Comparison of ENCODE assay signal across 8 cellular contexts in genomic region chr1:36157973-36158826, GRCh38. TPM values are rescaled to one million over a fixed set of nuclear protein-coding genes. Genes with fewer than 3 reads are reported as not detected.
DNase-seq lines count a peak whose midpoint lies in the region; ATAC-seq and TF ChIP-seq lines count a peak whose summit lies in the region.

No MANE protein-coding gene starts in this region.

- H3K36me3 Mint-ChIP-seq in T-helper 1 cell treated with Interleukin-12 subunit alpha and Interleukin-12 subunit beta and Interleukin-4 antibody, amounts not matched to agents 30 μg/mL and 1 μg/mL, for 36 hours (ENCODE audit: low read depth) = peaks cover 30% of the 10 kb centered on the region
- H3K36me3 Mint-ChIP-seq in activated naive CD8-positive, alpha-beta T cell treated with anti-CD3 and anti-CD28 coated beads for 36 hours = peaks cover 39% of the 10 kb centered on the region

- no peak for TF ChIP-seq CTCF in kidney epithelial cell (IDR thresholded peaks at IDR 0.05; ENCODE audit: insufficient read depth, low read length, poor library complexity, severe bottlenecking)
- TF ChIP-seq CTCF in testis (IDR thresholded peaks at IDR 0.05) = no peak

- 67 to 74% methylated on average over 8 to 9 of the region's 9 CpGs for WGBS in testis, 2 donors

- H3K36me3 ChIP-seq in kidney epithelial cell (ENCODE audit: control insufficient read depth, insufficient read depth, low read length) (peaks cover 2% of the 10 kb centered on the region), testis (ENCODE audit: low read depth, missing control alignments) (no peaks in the 10 kb centered on the region)

- H3K4me3 ChIP-seq in kidney epithelial cell (ENCODE audit: low read depth, low read length) (peak overlapping the region; percentile 84), testis (peak overlapping the region in 1 of 2 donors; percentile 93)

- peak overlapping the region; percentile 92 to 99 for H3K27ac ChIP-seq in testis

- ATAC-seq in GM21528 (IDR thresholded peaks at IDR 0.05; ENCODE audit: low FRiP score, unreplicated experiment) = no peak
- no peak for ATAC-seq in GM18519 (IDR thresholded peaks at IDR 0.05; ENCODE audit: low FRiP score, unreplicated experiment)

- H3K4me1 ChIP-seq in testis = peaks cover 53% of the 10 kb centered on the region

- no peaks in the 10 kb centered on the region for H3K27me3 Mint-ChIP-seq in T-helper 1 cell treated with Interleukin-12 subunit alpha and Interleukin-12 subunit beta and Interleukin-4 antibody, amounts not matched to agents 30 μg/mL and 1 μg/mL, for 36 hours (ENCODE audit: low read depth)
- H3K27me3 Mint-ChIP-seq in activated naive CD8-positive, alpha-beta T cell treated with anti-CD3 and anti-CD28 coated beads for 36 hours = no peaks in the 10 kb centered on the region

- H3K27me3 ChIP-seq in kidney epithelial cell (ENCODE audit: control insufficient read depth, insufficient read depth, low read length) (no peaks in the 10 kb centered on the region), testis (no peaks in the 10 kb centered on the region)

- no peak for TF ChIP-seq POLR2A in testis (IDR thresholded peaks at IDR 0.05)

- no peak for DNase-seq in T-helper 1 cell
- DNase-seq in activated naive CD8-positive, alpha-beta T cell treated with anti-CD3 and anti-CD28 coated beads for 36 hours = no peak
- DNase-seq in kidney epithelial cell (ENCODE audit: low read depth) = no peak
- DNase-seq in testis = no peak
- no peak for DNase-seq in NCI-H2171 treated with DMSO at 0.1 percent for 48 hours (lab: John Stamatoyannopoulos, UW)

- no peaks in the 10 kb centered on the region for H3K9me3 Mint-ChIP-seq in T-helper 1 cell treated with Interleukin-12 subunit alpha and Interleukin-12 subunit beta and Interleukin-4 antibody, amounts not matched to agents 30 μg/mL and 1 μg/mL, for 36 hours
- H3K9me3 Mint-ChIP-seq in activated naive CD8-positive, alpha-beta T cell treated with anti-CD3 and anti-CD28 coated beads for 36 hours = no peaks in the 10 kb centered on the region

- H3K27ac Mint-ChIP-seq in T-helper 1 cell treated with Interleukin-12 subunit alpha and Interleukin-12 subunit beta and Interleukin-4 antibody, amounts not matched to agents 30 μg/mL and 1 μg/mL, for 36 hours = peak overlapping the region; percentile 83
- peak overlapping the region; percentile 90 for H3K27ac Mint-ChIP-seq in activated naive CD8-positive, alpha-beta T cell treated with anti-CD3 and anti-CD28 coated beads for 36 hours

- H3K4me3 Mint-ChIP-seq in T-helper 1 cell treated with Interleukin-12 subunit alpha and Interleukin-12 subunit beta and Interleukin-4 antibody, amounts not matched to agents 30 μg/mL and 1 μg/mL, for 36 hours = peak overlapping the region; percentile 80
- H3K4me3 Mint-ChIP-seq in activated naive CD8-positive, alpha-beta T cell treated with anti-CD3 and anti-CD28 coated beads for 36 hours = peak overlapping the region; percentile 93

- intact Hi-C loops in testis (cut with DNase I; ENCODE audit: low total_unique reads) = loop anchor here (10.0 kb wide), 1 partner anchor 127 kb away; no protein-coding TSS in a partner anchor

- no peaks in the 10 kb centered on the region for H3K9me3 ChIP-seq in testis

- H3K4me1 Mint-ChIP-seq in T-helper 1 cell treated with Interleukin-12 subunit alpha and Interleukin-12 subunit beta and Interleukin-4 antibody, amounts not matched to agents 30 μg/mL and 1 μg/mL, for 36 hours (ENCODE audit: low read depth) = peaks cover 61% of the 10 kb centered on the region
- peaks cover 66% of the 10 kb centered on the region for H3K4me1 Mint-ChIP-seq in activated naive CD8-positive, alpha-beta T cell treated with anti-CD3 and anti-CD28 coated beads for 36 hours

RNA-seq across cellular contexts. Expression of gene MAP7D1, which starts 2.2 kb away (rescaled TPM):
- total RNA-seq in activated naive CD8-positive, alpha-beta T cell treated with anti-CD3 and anti-CD28 coated beads for 36 hours = 100 to 1,000 TPM; 158 to 168 TPM
- total RNA-seq in kidney epithelial cell (183 and 236 TPM in 2 replicates), testis (10 to 100 TPM; 45.4 to 59.6 TPM)
- polyA plus RNA-seq in testis (ENCODE audit: insufficient read depth, low read depth, low replicate concordance) = 50.2 TPM

RNA-seq across cellular contexts. Expression of gene TRAPPC3, which starts 8.9 kb away (rescaled TPM):
- 10 to 100 TPM; 58.0 to 59.4 TPM for total RNA-seq in activated naive CD8-positive, alpha-beta T cell treated with anti-CD3 and anti-CD28 coated beads for 36 hours
- total RNA-seq in kidney epithelial cell (105 TPM in 2 replicates), testis (100 to 1,000 TPM; 109 to 146 TPM)
- polyA plus RNA-seq in testis (ENCODE audit: insufficient read depth, low read depth, low replicate concordance) = 111 TPM

RNA-seq across cellular contexts. Expression of gene COL8A2, which starts 33.2 kb away (rescaled TPM):
- total RNA-seq in activated naive CD8-positive, alpha-beta T cell treated with anti-CD3 and anti-CD28 coated beads for 36 hours = 1 to 10 TPM; 1.8 to 1.9 TPM
- total RNA-seq in kidney epithelial cell (1.2 TPM in 2 replicates), testis (1 to 10 TPM; 1.3 to 2.0 TPM)
- polyA plus RNA-seq in testis (ENCODE audit: insufficient read depth, low read depth, low replicate concordance) = 4.2 TPM
